ENCODE assay signal across 8 cellular contexts in genomic region chr1:223123238-223123976, GRCh38. TPM values are rescaled to one million over a fixed set of nuclear protein-coding genes. Genes with fewer than 3 reads are reported as not detected.
DNase-seq lines count a peak whose midpoint lies in the region; ATAC-seq, FAIRE-seq and TF ChIP-seq lines count a peak whose summit lies in the region.

No MANE protein-coding gene starts in this region.

- H2AFZ ChIP-seq in hepatocyte, result peak overlapping the region; percentile 9

- 31% methylated on average over 16 of the region's 16 CpGs for WGBS in hepatocyte (ENCODE audit: low lambda C conversion rate, missing lambda C conversion rate)

- H3K4me3 ChIP-seq in hepatocyte, result no peak overlapping the region

- no peaks in the 10 kb centered on the region for H3K9me2 ChIP-seq in hepatocyte (replicated peaks; ENCODE audit: insufficient read depth)

- H3K27me3 ChIP-seq in hepatocyte, result no peaks in the 10 kb centered on the region

- peak overlapping the region; percentile 61 for H3K4me2 ChIP-seq in hepatocyte

- ATAC-seq in HG02623 (IDR thresholded peaks at IDR 0.05; ENCODE audit: unreplicated experiment) (peak; percentile 77), GM21737 (IDR thresholded peaks at IDR 0.05; ENCODE audit: unreplicated experiment) (no peak)

- H3K4me1 ChIP-seq in hepatocyte (ENCODE audit: insufficient read depth), result no peaks in the 10 kb centered on the region

- H3K36me3 ChIP-seq in hepatocyte (replicated peaks; ENCODE audit: insufficient read depth, low read depth), result no peaks in the 10 kb centered on the region

- H3K79me2 ChIP-seq in hepatocyte, result no peaks in the 10 kb centered on the region

- TF ChIP-seq POLR2A in GM12892 (IDR thresholded peaks at IDR 0.05; ENCODE audit: low read depth, low read length), result no peak

- no peaks in the 10 kb centered on the region for H3K9me3 ChIP-seq in hepatocyte (ENCODE audit: low read depth)

- H4K20me1 ChIP-seq in hepatocyte (ENCODE audit: insufficient read depth, poor library complexity, severe bottlenecking), result no peaks in the 10 kb centered on the region

- H3K27ac ChIP-seq in hepatocyte, result no peak overlapping the region

- no peak for FAIRE-seq in GM12892 (lab: Jason Lieb, UNC)

- DNase-seq in GM12892 (ENCODE audit: insufficient read length) (peak; percentile 41), NCI-H1092 treated with DMSO at 0.1 percent for 48 hours (lab: John Stamatoyannopoulos, UW) (peak; percentile 81), T-helper 2 cell (peak; percentile 26 to 73 (median 45)), amniotic epithelial cell (ENCODE audit: low read depth) (peak; percentile 45), hepatocyte (ENCODE audit: low spot score) (peak; percentile 82)
- DNase-seq in stimulated activated CD4-positive, alpha-beta T cell treated with anti-CD3 and anti-CD28 coated beads, Interleukin-12 subunit alpha, Interleukin-12 subunit beta, amount 100 ng/mL, for 48 hours (ENCODE audit: low read depth in 2 of 3, low spot score in 1 of 3), result peak; percentile 55 to 73 (median 61)

- peak; percentile 94 for TF ChIP-seq CTCF in hepatocyte (IDR thresholded peaks at IDR 0.05; ENCODE audit: poor library complexity)

RNA-seq across cellular contexts. Expression of gene TLR5, which starts 19.6 kb away (rescaled TPM):
- polyA plus RNA-seq in GM12892 (2012; ENCODE audit: missing spikeins), result 0.11 TPM
- 0.88 and 1.9 TPM in 2 replicates for total RNA-seq in hepatocyte
- 1.5 TPM in 2 replicates for polyA plus RNA-seq in hepatocyte
